36 cellular contexts compared by ENCODE assay signal in genomic region chr2:113039675-113040074, GRCh38. TPM values are rescaled to one million over a fixed set of nuclear protein-coding genes. Genes with fewer than 3 reads are reported as not detected.
"Had no signal": no experiment of that assay in that cellular context is flagged by ENCODE, and none has a peak within 500 bp of the region (broad histone marks: within the 10 kb centered on the region; RNA-seq: fewer than 3 reads in every experiment).

No MANE protein-coding gene starts in this region.

- FAIRE-seq: urothelium cell line had no signal

- DNase-seq: effector CD8-positive, alpha-beta T cell; endodermal cell; foreskin keratinocyte; glutamatergic neuron; heart right ventricle; hypothalamus; immature natural killer cell; islet precursor cell; kidney glomerular epithelial cell; left ventricle myocardium superior; lower lobe of right lung; naive thymus-derived CD8-positive, alpha-beta T cell; nephron progenitor cell; nucleus accumbens; ovary; stimulated activated CD4-positive, alpha-beta T cell treated with anti-CD3 and anti-CD28 coated beads, Interleukin-12 subunit alpha, Interleukin-12 subunit beta, amount 100 ng/mL, for 4 hours; stimulated activated CD4-positive, alpha-beta T cell treated with anti-CD3 and anti-CD28 coated beads, Interleukin-2, amount 100 ng/mL, for 24 hours; stimulated activated CD4-positive, alpha-beta T cell treated with anti-CD3 and anti-CD28 coated beads, Interleukin-4, amount 100 ng/mL, for 24 hours; stimulated activated naive CD4-positive, alpha-beta T cell treated with Interleukin-2 at 50 U/mL for 16 hours; upper lobe of left lung had no signal

- H3K4me3 Mint-ChIP-seq: dendritic cell treated with granulocyte-macrophage colony-stimulating factor and Interleukin-4, amounts not matched to agents 40 ng/mL and 50 ng/mL, for 4 days; endodermal cell; immature natural killer cell; naive thymus-derived CD8-positive, alpha-beta T cell; nephron progenitor cell; stimulated activated effector memory CD8-positive, alpha-beta T cell treated with anti-CD3 and anti-CD28 coated beads, Interleukin-12 subunit alpha, Interleukin-12 subunit beta, amount 100 ng/mL, for 72 hours had no signal

- H3K27ac ChIP-seq: colonic mucosa, epithelial cell of prostate, foreskin keratinocyte, heart right ventricle, lower lobe of right lung, ovary, thoracic aorta, tibial nerve, upper lobe of left lung had no signal

- H3K27ac Mint-ChIP-seq: dendritic cell treated with granulocyte-macrophage colony-stimulating factor and Interleukin-4, amounts not matched to agents 40 ng/mL and 50 ng/mL, for 4 days; endodermal cell; immature natural killer cell; nephron progenitor cell; stimulated activated effector memory CD8-positive, alpha-beta T cell treated with anti-CD3 and anti-CD28 coated beads, Interleukin-12 subunit alpha, Interleukin-12 subunit beta, amount 100 ng/mL, for 72 hours had no signal

- H3K9me3 ChIP-seq: colonic mucosa, lower lobe of right lung, ovary, thoracic aorta, tibial nerve, upper lobe of left lung had no signal

- H3K36me3 ChIP-seq: colonic mucosa, heart right ventricle, lower lobe of right lung, ovary, thoracic aorta, tibial nerve, upper lobe of left lung had no signal

- H3K9me3 Mint-ChIP-seq: dendritic cell treated with granulocyte-macrophage colony-stimulating factor and Interleukin-4, amounts not matched to agents 40 ng/mL and 50 ng/mL, for 4 days; endodermal cell; immature natural killer cell; naive thymus-derived CD8-positive, alpha-beta T cell; nephron progenitor cell; stimulated activated effector memory CD8-positive, alpha-beta T cell treated with anti-CD3 and anti-CD28 coated beads, Interleukin-12 subunit alpha, Interleukin-12 subunit beta, amount 100 ng/mL, for 72 hours had no signal

- H3K27me3 ChIP-seq: colonic mucosa, foreskin keratinocyte, ovary, tibial nerve, upper lobe of left lung had no signal

- H3K4me2 ChIP-seq: smooth muscle cell had no signal

- H3K4me1 Mint-ChIP-seq: immature natural killer cell; nephron progenitor cell; stimulated activated effector memory CD8-positive, alpha-beta T cell treated with anti-CD3 and anti-CD28 coated beads, Interleukin-12 subunit alpha, Interleukin-12 subunit beta, amount 100 ng/mL, for 72 hours had no signal

- ATAC-seq: esophagus mucosa; foreskin keratinocyte; heart right ventricle; left ventricle myocardium superior; lower lobe of right lung; naive thymus-derived CD8-positive, alpha-beta T cell; sciatic nerve; stimulated activated effector memory CD8-positive, alpha-beta T cell treated with anti-CD3 and anti-CD28 coated beads, Interleukin-12 subunit alpha, Interleukin-12 subunit beta, amount 100 ng/mL, for 72 hours had no signal

- H3K4me1 ChIP-seq: colonic mucosa, foreskin keratinocyte, heart right ventricle, lower lobe of right lung, tibial nerve had no signal

- H3K4me3 ChIP-seq: colonic mucosa, heart right ventricle, lower lobe of right lung, ovary, smooth muscle cell, thoracic aorta, tibial nerve, upper lobe of left lung had no signal

- H3K36me3 Mint-ChIP-seq: immature natural killer cell; naive thymus-derived CD8-positive, alpha-beta T cell; stimulated activated effector memory CD8-positive, alpha-beta T cell treated with anti-CD3 and anti-CD28 coated beads, Interleukin-12 subunit alpha, Interleukin-12 subunit beta, amount 100 ng/mL, for 72 hours had no signal

RNA-seq across cellular contexts. Expression of gene IL36B, which starts 13.0 kb away (rescaled TPM):
- total RNA-seq: chondrocyte; colonic mucosa; endodermal cell; fibroblast of lung; foreskin keratinocyte; heart right ventricle; left colon; left ventricle myocardium superior; lower lobe of right lung; mesenteric fat pad; myocyte; naive thymus-derived CD8-positive, alpha-beta T cell; ovary; posterior vena cava; sciatic nerve; smooth muscle cell; thoracic aorta; tibial nerve; upper lobe of left lung had no signal
- polyA plus RNA-seq: fibroblast of lung; foreskin keratinocyte; heart right ventricle; immature natural killer cell; naive thymus-derived CD8-positive, alpha-beta T cell; ovary; smooth muscle cell had no signal

RNA-seq across cellular contexts. Expression of gene IL36RN, which starts 19.3 kb away (rescaled TPM):
- total RNA-seq: chondrocyte; colonic mucosa; endodermal cell; fibroblast of lung; heart right ventricle; left colon; left ventricle myocardium superior; lower lobe of right lung; mesenteric fat pad; myocyte; naive thymus-derived CD8-positive, alpha-beta T cell; ovary; posterior vena cava; sciatic nerve; thoracic aorta; tibial nerve; upper lobe of left lung had no signal
- polyA plus RNA-seq: fibroblast of lung; heart right ventricle; immature natural killer cell; naive thymus-derived CD8-positive, alpha-beta T cell; ovary had no signal

RNA-seq across cellular contexts. Expression of gene IL1F10, which starts 28.1 kb away (rescaled TPM):
- total RNA-seq: chondrocyte; colonic mucosa; endodermal cell; esophagus mucosa; fibroblast of lung; foreskin keratinocyte; heart right ventricle; left colon; left ventricle myocardium superior; lower lobe of right lung; mesenteric fat pad; myocyte; naive thymus-derived CD8-positive, alpha-beta T cell; ovary; posterior vena cava; sciatic nerve; smooth muscle cell; thoracic aorta; tibial nerve; upper lobe of left lung had no signal
- polyA plus RNA-seq: fibroblast of lung; heart right ventricle; immature natural killer cell; naive thymus-derived CD8-positive, alpha-beta T cell; ovary; smooth muscle cell had no signal

RNA-seq across cellular contexts. Expression of gene IL36A, which starts 34.4 kb away (rescaled TPM):
- total RNA-seq: chondrocyte, colonic mucosa, endodermal cell, fibroblast of lung, foreskin keratinocyte, heart right ventricle, left colon, left ventricle myocardium superior, lower lobe of right lung, mesenteric fat pad, myocyte, ovary, posterior vena cava, sciatic nerve, smooth muscle cell, thoracic aorta, tibial nerve, upper lobe of left lung had no signal
- polyA plus RNA-seq: fibroblast of lung, foreskin keratinocyte, heart right ventricle, immature natural killer cell, ovary, smooth muscle cell had no signal
